In the genomic region with DNA sequence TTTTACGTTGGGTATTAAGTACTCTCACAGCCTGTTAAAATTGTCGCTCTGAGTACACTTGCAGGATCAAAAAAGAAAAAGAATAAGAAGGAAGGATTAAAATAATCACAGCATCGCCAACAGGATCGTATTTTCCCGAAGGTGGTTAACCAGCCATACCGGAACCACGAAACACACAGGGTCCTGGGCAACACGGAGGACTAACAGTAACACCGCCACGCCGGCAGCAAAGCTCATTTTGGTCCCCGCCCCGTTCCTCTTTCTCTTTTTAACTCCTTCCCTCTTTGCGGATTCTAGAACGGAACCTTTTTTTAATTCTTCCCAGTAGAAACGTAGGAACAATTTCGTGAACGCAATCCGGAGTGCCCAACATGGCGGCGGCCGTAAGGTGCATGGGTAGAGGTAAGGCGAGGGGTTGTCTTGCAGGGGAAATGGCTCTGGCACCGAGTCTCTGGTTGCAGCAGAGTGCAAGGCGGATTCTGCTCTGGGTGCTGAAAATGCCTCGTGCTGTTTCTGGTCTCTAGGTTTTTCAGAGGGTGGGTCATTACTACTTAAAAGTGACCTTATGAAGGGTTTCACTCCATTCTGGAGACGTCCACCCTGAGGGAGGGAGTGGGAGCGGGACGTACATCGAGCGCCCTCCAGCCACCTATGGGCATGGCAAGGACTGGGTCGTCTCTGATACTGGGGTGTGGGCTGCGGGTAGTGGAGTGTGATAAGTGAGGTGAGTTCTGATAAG, we compare ENCODE assay signal across 8 cellular contexts. TPM values are rescaled to one million over a fixed set of nuclear protein-coding genes. Genes with fewer than 3 reads are reported as not detected.
A peak's percentile ranks its signal among the peaks of the same experiment; 100 is the strongest.
DNase-seq lines count a peak whose midpoint lies in the region; ATAC-seq, FAIRE-seq and TF ChIP-seq lines count a peak whose summit lies in the region.

A gene (plus strand): TSS at position 353 of the 739 bp plus-strand sequence. CDS start 19 bp downstream, at position 372.

- H3K36me3 ChIP-seq in HepG2 (replicated peaks in 1 of 2; ENCODE audit: control insufficient read depth in 1 of 2, insufficient read depth in 2 of 2, low read length in 2 of 2), result no peaks in the 10 kb centered on the region; a peak in 1 of 5 replicates

- POLR2A ChIA-PET in HepG2 (lab: Yijun Ruan, JAX), result interaction anchor here (0.7 to 3.0 kb wide), 17 partner anchors 9 to 912 kb away, joined by 3 to 44 read pairs (median 4); a partner anchor contains a TSS

- TF ChIP-seq RAD21 in HepG2 (CRISPR knock-in tag; IDR thresholded peaks at IDR 0.05), result peak; percentile 33; the same call in 1 of the 2 replicates

- H3K4me1 ChIP-seq in HepG2 (ENCODE audit: insufficient read depth, low read length), result peaks cover 48% of the 10 kb centered on the region

- peak within 1 kb of the TSS; percentile 91 for H2AFZ ChIP-seq in HepG2 (ENCODE audit: low read length)

- H3K4me3 ChIP-seq in HepG2 (replicated peaks in 1 of 3; ENCODE audit: insufficient read depth in 1 of 3, low read depth in 2 of 3, low read length in 3 of 3), result peak within 1 kb of the TSS; percentile 84 to 86 (median 86)

- ATAC-seq in GM19395 (IDR thresholded peaks at IDR 0.05; ENCODE audit: unreplicated experiment), result peak; percentile 88
- ATAC-seq in HG03565 (IDR thresholded peaks at IDR 0.05; ENCODE audit: unreplicated experiment), result peak; percentile 72
- peak; percentile 95 for ATAC-seq in HepG2

- peaks cover 43% of the 10 kb centered on the region for H3K79me2 ChIP-seq in HepG2 (ENCODE audit: insufficient read depth, low read length)

- CTCF ChIA-PET in HepG2 (lab: Yijun Ruan, JAX; ENCODE audit: low intra/inter-chr PET ratio, low total read pairs), result no interaction called here

- peak; percentile 28 to 55; a peak in 3 of 4 replicates for TF ChIP-seq EP300 in HepG2 (IDR thresholded peaks at IDR 0.05; ENCODE audit: low read depth in 2 of 2, low read length in 2 of 2)
- no peak; the same call in none of the 2 replicates for TF ChIP-seq EP300 in HepG2 (CRISPR knock-in tag; IDR thresholded peaks at IDR 0.05; ENCODE audit: borderline replicate concordance)

- in situ Hi-C loops in HepG2 (cut with HindIII; ENCODE audit: extremely low pct_ligation_motif_present, low pct_unique_long_range_greater_than_20kb), result loop anchor here (5.0 kb wide), 1 partner anchor 45 kb away; a partner anchor contains a TSS

- intact Hi-C loops in HepG2 (cut with micrococcal nuclease; ENCODE audit: unreplicated experiment), result loop anchor here (1.0 kb wide), 1 partner anchor 42 kb away; no protein-coding TSS in a partner anchor

- TF ChIP-seq CTCF in HepG2 (CRISPR knock-in tag; IDR thresholded peaks at IDR 0.05), result peak; percentile 66

- H3K9me3 ChIP-seq in HepG2 (ENCODE audit: low read length), result no peaks in the 10 kb centered on the region

- H3K4me2 ChIP-seq in HepG2 (ENCODE audit: low read depth, low read length), result peak within 1 kb of the TSS; percentile 78

- DNase-seq in C1 segment of cervical spinal cord (lab: John Stamatoyannopoulos, UW) (peak; percentile 35 to 93 (median 78)), NCI-H774 (lab: John Stamatoyannopoulos, UW) (peak; percentile 93), dermis blood vessel endothelial cell (peak; percentile 96), HepG2 (ENCODE audit: low spot score) (peak; percentile 94)
- peak; percentile 86 for DNase-seq in activated CD4-positive, alpha-beta T cell treated with anti-CD3 and anti-CD28 coated beads, Interleukin-2, amount 50 U/mL, for 4 hours
- peak; percentile 80 for DNase-seq in stimulated activated CD4-positive, alpha-beta T cell treated with anti-CD3 and anti-CD28 coated beads, Interleukin-4, amount 100 ng/mL, for 1 hour

- BruUV-seq in HepG2 (replicated peaks; lab: Mats Ljungman, UMichigan), result no TSS peak

- peak within 1 kb of the TSS; percentile 95 for H3K27ac ChIP-seq in HepG2 (ENCODE audit: extremely low read length, insufficient read depth, low read length)

- H4K20me1 ChIP-seq in HepG2 (ENCODE audit: insufficient read depth, low read length), result no peaks in the 10 kb centered on the region

- TF ChIP-seq POLR2A in HepG2 (IDR thresholded peaks at IDR 0.05; ENCODE audit: insufficient read depth in 1 of 2, low read depth in 2 of 2, low read length in 2 of 2), result peak; percentile 85 to 96; a peak in 3 of 4 replicates

- no peaks in the 10 kb centered on the region; a peak in 1 of 5 replicates for H3K27me3 ChIP-seq in HepG2 (ENCODE audit: control insufficient read depth in 1 of 2, insufficient read depth in 2 of 2, low read length in 2 of 2)

- FAIRE-seq in HepG2 (lab: Jason Lieb, UNC), result peak; percentile 87

- peak within 1 kb of the TSS; percentile 92 for H3K9ac ChIP-seq in HepG2 (ENCODE audit: insufficient read depth, low read depth, low read length)

- 1% methylated on average over 30 of the region's 33 CpGs for WGBS in HepG2 (ENCODE audit: low lambda C conversion rate)

TF ChIP-seq in HepG2, 621 proteins besides CTCF, POLR2A, EP300 and RAD21 (continues in another document):
- TF ChIP-seq ZFP62 (CRISPR knock-in tag; IDR thresholded peaks at IDR 0.05) (no peak), ZNF274 (CRISPR knock-in tag; IDR thresholded peaks at IDR 0.05) (peak; percentile 82), ZNF672 (CRISPR knock-in tag; IDR thresholded peaks at IDR 0.05) (no peak), TGIF2 (CRISPR knock-in tag; IDR thresholded peaks at IDR 0.05) (peak; percentile 80; the same call in 1 of the 2 replicates), KDM5B (CRISPR knock-in tag; IDR thresholded peaks at IDR 0.05; ENCODE audit: borderline replicate concordance) (peak; percentile 57; the same call in 1 of the 2 replicates), JUND (CRISPR knock-in tag; IDR thresholded peaks at IDR 0.05) (no peak), ZNF670 (CRISPR knock-in tag; IDR thresholded peaks at IDR 0.05; ENCODE audit: borderline replicate concordance) (peak; percentile 75; the same call in 1 of the 2 replicates)
- TF ChIP-seq, protein P1, sequence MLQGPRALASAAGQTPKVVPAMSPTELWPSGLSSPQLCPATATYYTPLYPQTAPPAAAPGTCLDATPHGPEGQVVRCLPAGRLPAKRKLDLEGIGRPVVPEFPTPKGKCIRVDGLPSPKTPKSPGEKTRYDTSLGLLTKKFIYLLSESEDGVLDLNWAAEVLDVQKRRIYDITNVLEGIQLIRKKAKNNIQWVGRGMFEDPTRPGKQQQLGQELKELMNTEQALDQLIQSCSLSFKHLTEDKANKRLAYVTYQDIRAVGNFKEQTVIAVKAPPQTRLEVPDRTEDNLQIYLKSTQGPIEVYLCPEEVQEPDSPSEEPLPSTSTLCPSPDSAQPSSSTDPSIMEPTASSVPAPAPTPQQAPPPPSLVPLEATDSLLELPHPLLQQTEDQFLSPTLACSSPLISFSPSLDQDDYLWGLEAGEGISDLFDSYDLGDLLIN (CRISPR knock-in tag; IDR thresholded peaks at IDR 0.05; ENCODE audit: borderline replicate concordance), result no peak
- TF ChIP-seq, protein P2, sequence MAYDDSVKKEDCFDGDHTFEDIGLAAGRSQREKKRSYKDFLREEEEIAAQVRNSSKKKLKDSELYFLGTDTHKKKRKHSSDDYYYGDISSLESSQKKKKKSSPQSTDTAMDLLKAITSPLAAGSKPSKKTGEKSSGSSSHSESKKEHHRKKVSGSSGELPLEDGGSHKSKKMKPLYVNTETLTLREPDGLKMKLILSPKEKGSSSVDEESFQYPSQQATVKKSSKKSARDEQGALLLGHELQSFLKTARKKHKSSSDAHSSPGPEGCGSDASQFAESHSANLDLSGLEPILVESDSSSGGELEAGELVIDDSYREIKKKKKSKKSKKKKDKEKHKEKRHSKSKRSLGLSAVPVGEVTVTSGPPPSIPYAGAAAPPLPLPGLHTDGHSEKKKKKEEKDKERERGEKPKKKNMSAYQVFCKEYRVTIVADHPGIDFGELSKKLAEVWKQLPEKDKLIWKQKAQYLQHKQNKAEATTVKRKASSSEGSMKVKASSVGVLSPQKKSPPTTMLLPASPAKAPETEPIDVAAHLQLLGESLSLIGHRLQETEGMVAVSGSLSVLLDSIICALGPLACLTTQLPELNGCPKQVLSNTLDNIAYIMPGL (CRISPR knock-in tag; IDR thresholded peaks at IDR 0.05; ENCODE audit: borderline replicate concordance in 1 of 2, low read depth in 1 of 2), result peak; percentile 90 to 91

RNA-seq across cellular contexts. Expression of the gene that starts here (rescaled TPM):
- total RNA-seq in dermis blood vessel endothelial cell, result 33.2 and 40.5 TPM in 2 replicates
- 61.5 and 86.1 TPM in 2 replicates for total RNA-seq in HepG2 (2016; rRNA removed; fragmentation: Illumina TruSeq; extraction: Trizol)
- total RNA-seq in HepG2 (2016; cell fraction: cytosol; rRNA removed; fragmentation: Illumina TruSeq; extraction: Trizol; ENCODE audit: low read depth), result 24.2 and 24.6 TPM in 2 replicates
- 59.8 and 88.0 TPM in 2 replicates for total RNA-seq in HepG2 (2016; cell fraction: insoluble cytoplasmic fraction; rRNA removed; fragmentation: Illumina TruSeq; extraction: Trizol)
- 28.9 and 30.9 TPM in 2 replicates for total RNA-seq in HepG2 (2016; cell fraction: membrane; rRNA removed; fragmentation: Illumina TruSeq; extraction: Trizol)
- 37.9 and 38.5 TPM in 2 replicates for total RNA-seq in HepG2 (2016; cell fraction: nucleus; rRNA removed; fragmentation: Illumina TruSeq; extraction: Trizol)
- 14.7 and 23.3 TPM in 2 replicates for polyA plus RNA-seq in HepG2 (2011; rRNA removed)
- polyA plus RNA-seq in HepG2 (2011; cell fraction: cytosol; rRNA removed), result 7.4 and 10.3 TPM in 2 replicates
- polyA plus RNA-seq in HepG2 (2011; cell fraction: nucleus; rRNA removed), result 3.6 and 6.4 TPM in 2 replicates
- polyA plus RNA-seq in HepG2 (2012), result 17.1 and 30.1 TPM in 2 replicates
- polyA plus RNA-seq in HepG2 (2016; cell fraction: cytosol; fragmentation: Illumina TruSeq; extraction: Trizol; ENCODE audit: low read depth), result 17.6 and 17.9 TPM in 2 replicates
- polyA plus RNA-seq in HepG2 (2016; cell fraction: insoluble cytoplasmic fraction; fragmentation: Illumina TruSeq; extraction: Trizol; ENCODE audit: low read depth), result 78.7 and 83.9 TPM in 2 replicates
- polyA plus RNA-seq in HepG2 (2016; cell fraction: membrane; fragmentation: Illumina TruSeq; extraction: Trizol; ENCODE audit: low read depth), result 21.9 and 24.3 TPM in 2 replicates
- polyA plus RNA-seq in HepG2 (2016; cell fraction: nucleus; fragmentation: Illumina TruSeq; extraction: Trizol; ENCODE audit: insufficient read depth, low read depth), result 34.0 and 38.0 TPM in 2 replicates
- polyA minus RNA-seq in HepG2 (2011; rRNA and poly(A)+ RNA removed; ENCODE audit: low replicate concordance), result 2.9 and 3.6 TPM in 2 replicates
- 7.6 and 8.1 TPM in 2 replicates for polyA minus RNA-seq in HepG2 (2011; cell fraction: cytosol; rRNA and poly(A)+ RNA removed)
- polyA minus RNA-seq in HepG2 (2011; cell fraction: nucleus; rRNA and poly(A)+ RNA removed), result 33.4 and 37.1 TPM in 2 replicates

Comparison
In these comparisons a context has a peak if more than half of its experiments do, and no peak if none do; other contexts are left out.
1. Peak in every context shown above with its lines: DNase-seq, ATAC-seq, H3K4me3 ChIP-seq and H3K27ac ChIP-seq.